1 cellular context compared by ENCODE assay signal in genomic region chr4:151770154-151770553, GRCh38.
A peak's percentile ranks its signal among the peaks of the same experiment; 100 is the strongest.
TF ChIP-seq lines count a peak whose summit lies in the region.

No MANE protein-coding gene starts in this region.

TF ChIP-seq in K562, 482 proteins besides CTCF, POLR2A, EP300 and RAD21:
- TF ChIP-seq FOSL1 (tag; conservative IDR thresholded peaks at IDR 0.05) = peak; percentile 42
- TF ChIP-seq FOXA1 (IDR thresholded peaks at IDR 0.05; ENCODE audit: borderline replicate concordance) = no peak
- no peak for TF ChIP-seq HIVEP1 (CRISPR knock-in tag; IDR thresholded peaks at IDR 0.05)
